In genomic region chr2:37414470-37414949, GRCh38 we compare ENCODE assay signal across 8 cellular contexts.
A peak's percentile ranks its signal among the peaks of the same experiment; 100 is the strongest.
DNase-seq lines count a peak whose midpoint lies in the region; ATAC-seq and TF ChIP-seq lines count a peak whose summit lies in the region.

No MANE protein-coding gene starts in this region.

- no peak overlapping the region for H3K56ac ChIP-seq in H9 (ENCODE audit: insufficient read length, low read depth, low read length)

- H3K4me1 ChIP-seq in H9 (ENCODE audit: insufficient read depth, low read length) (peaks cover 2% of the 10 kb centered on the region; the same call in 1 of the 2 replicates), heart right ventricle (peaks cover 0 to 19% (median 14%) of the 10 kb centered on the region in 9 donors)

- no peak overlapping the region for H3K18ac ChIP-seq in H9 (ENCODE audit: insufficient read length, low read depth, low read length)

- H3K27ac Mint-ChIP-seq in H9: no peak overlapping the region
- H3K27ac Mint-ChIP-seq in activated CD8-positive, alpha-beta T cell treated with anti-CD3 and anti-CD28 coated beads for 36 hours: no peak overlapping the region

- no peak overlapping the region for H3K4ac ChIP-seq in H9 (ENCODE audit: low read depth, low read length)

- no peaks in the 10 kb centered on the region for H3K27me3 ChIP-seq in H9 (ENCODE audit: insufficient read depth, low read length)
- H3K27me3 ChIP-seq in heart right ventricle: no peaks in the 10 kb centered on the region

- H4K8ac ChIP-seq in H9 (replicated peaks; ENCODE audit: insufficient read length, low read depth, low read length): no peak overlapping the region

- POLR2A ChIA-PET in activated CD8-positive, alpha-beta T cell treated with anti-CD3 and anti-CD28 coated beads for 36 hours (lab: Charles Lee): interaction anchor here (0.7 to 1.7 kb wide), 2 partner anchors 92 to 463 kb away, joined by 3 to 5 read pairs; no protein-coding TSS in a partner anchor

- no peaks in the 10 kb centered on the region for H4K20me1 ChIP-seq in H9 (ENCODE audit: control insufficient read depth, insufficient read depth, insufficient read length)

- H2BK120ac ChIP-seq in H9 (ENCODE audit: low read depth, low read length, poor library complexity, severe bottlenecking): no peak overlapping the region

- H3K9me3 ChIP-seq in H9 (ENCODE audit: control insufficient read depth, low read depth, low read length) (no peaks in the 10 kb centered on the region), heart right ventricle (no peaks in the 10 kb centered on the region)

- H3K14ac ChIP-seq in H9 (ENCODE audit: insufficient read depth, low read length): no peak overlapping the region

- no CpG with 5 or more reads among the region's 8 CpGs for WGBS in H9 (ENCODE audit: extremely low coverage, insufficient read length, low lambda C conversion rate)
- 13 to 16% methylated on average over 8 of the region's 8 CpGs for WGBS in heart right ventricle, 2 donors

- H4K5ac ChIP-seq in H9 (ENCODE audit: insufficient read length, low read depth, low read length): no peak overlapping the region

- H2AK5ac ChIP-seq in H9 (ENCODE audit: insufficient read length, low read length): no peak overlapping the region

- no peak overlapping the region for H2AFZ ChIP-seq in H9 (ENCODE audit: low read length)

- intact Hi-C loops in activated CD8-positive, alpha-beta T cell treated with anti-CD3 and anti-CD28 coated beads for 36 hours (cut with micrococcal nuclease): loop anchor here (1.0 to 10.0 kb wide), 3 partner anchors 220 to 463 kb away; no protein-coding TSS in a partner anchor
- intact Hi-C loops in heart right ventricle (cut with DNase I): loop anchor here (2.0 to 10.0 kb wide), 10 partner anchors 110 to 463 kb away; partner anchors contain the start of gene CDC42EP3 (in 5 of the 10)

- H3K79me2 ChIP-seq in H9 (ENCODE audit: insufficient read depth, low read length): no peaks in the 10 kb centered on the region

- H3K23me2 ChIP-seq in H9 (ENCODE audit: insufficient read length, low read depth, low read length, poor library complexity, severe bottlenecking): no peaks in the 10 kb centered on the region

- no peak overlapping the region for H3K4me2 ChIP-seq in H9 (ENCODE audit: insufficient read depth, insufficient read length, low read length)

- no peak overlapping the region for H3K4me3 Mint-ChIP-seq in H9
- H3K4me3 Mint-ChIP-seq in activated CD8-positive, alpha-beta T cell treated with anti-CD3 and anti-CD28 coated beads for 36 hours: no peak overlapping the region

- no peaks in the 10 kb centered on the region for H3K79me1 ChIP-seq in H9 (ENCODE audit: insufficient read depth, low read depth, low read length, poor library complexity, severe bottlenecking)

- peaks cover 0 to 9% of the 10 kb centered on the region in 2 experiments for H3K4me1 Mint-ChIP-seq in H9
- H3K4me1 Mint-ChIP-seq in activated CD8-positive, alpha-beta T cell treated with anti-CD3 and anti-CD28 coated beads for 36 hours (ENCODE audit: low read depth): peaks cover 12% of the 10 kb centered on the region

- no peaks in the 10 kb centered on the region for H3K9me3 Mint-ChIP-seq in H9
- no peaks in the 10 kb centered on the region for H3K9me3 Mint-ChIP-seq in activated CD8-positive, alpha-beta T cell treated with anti-CD3 and anti-CD28 coated beads for 36 hours

- no peak overlapping the region for H4K91ac ChIP-seq in H9 (ENCODE audit: insufficient read length, low read depth, low read length)

- H2BK20ac ChIP-seq in H9 (ENCODE audit: low read depth, low read length, poor library complexity, severe bottlenecking): no peak overlapping the region

- H3T11ph ChIP-seq in H9 (ENCODE audit: low read length): no peak overlapping the region

- no peak overlapping the region for H3K27ac ChIP-seq in H9 (ENCODE audit: insufficient read length, low read depth, low read length)
- peak overlapping the region in 6 of 10 donors; percentile 8 to 69 (median 66) for H3K27ac ChIP-seq in heart right ventricle

- no peak overlapping the region for H2BK12ac ChIP-seq in H9 (ENCODE audit: insufficient read length, low read depth, low read length)

- H3K36me3 Mint-ChIP-seq in H9 (ENCODE audit: insufficient read depth in 1 of 3, low read depth in 3 of 3): no peaks in the 10 kb centered on the region; a peak in 1 of 7 replicates
- H3K36me3 Mint-ChIP-seq in activated CD8-positive, alpha-beta T cell treated with anti-CD3 and anti-CD28 coated beads for 36 hours (ENCODE audit: low read depth): no peaks in the 10 kb centered on the region

- peak; percentile 53 for ATAC-seq in activated CD8-positive, alpha-beta T cell treated with anti-CD3 and anti-CD28 coated beads for 36 hours
- peak; percentile 65 to 91 (median 82) for ATAC-seq in heart right ventricle
- no peak for ATAC-seq in HG02798 (IDR thresholded peaks at IDR 0.05; ENCODE audit: poor library complexity, unreplicated experiment)

- no peak overlapping the region for H3K23ac ChIP-seq in H9 (ENCODE audit: insufficient read length, low read depth, low read length)

- CTCF ChIA-PET in activated CD8-positive, alpha-beta T cell treated with anti-CD3 and anti-CD28 coated beads for 36 hours (lab: Charles Lee): interaction anchor here (0.5 to 9.0 kb wide), 55 partner anchors 9 to 860 kb away, joined by 3 to 110 read pairs (median 4); partner anchors contain the start of gene CDC42EP3

- TF ChIP-seq CTCF in H9 (conservative IDR thresholded peaks at IDR 0.05) (peak; percentile 86), heart right ventricle (IDR thresholded peaks at IDR 0.05) (peak; percentile 68 to 92 (median 80))
- peak; percentile 75 for TF ChIP-seq CTCF in activated CD8-positive, alpha-beta T cell treated with anti-CD3 and anti-CD28 coated beads for 36 hours (IDR thresholded peaks at IDR 0.05)

- no peak overlapping the region for H2BK5ac ChIP-seq in H9 (ENCODE audit: insufficient read length, low read length)

- peaks cover 2% of the 10 kb centered on the region; the same call in 1 of the 2 replicates for H3K27me3 Mint-ChIP-seq in H9 (ENCODE audit: low read depth)
- H3K27me3 Mint-ChIP-seq in activated CD8-positive, alpha-beta T cell treated with anti-CD3 and anti-CD28 coated beads for 36 hours: no peaks in the 10 kb centered on the region

- H3K9ac ChIP-seq in H9 (ENCODE audit: extremely low read depth, insufficient read length, low read length): no peak overlapping the region

- H2BK15ac ChIP-seq in H9 (ENCODE audit: low read depth, low read length): no peak overlapping the region

- peak overlapping the region in 3 of 10 donors; percentile 4 to 29 (median 8) for H3K4me3 ChIP-seq in heart right ventricle

- peak; percentile 74 for DNase-seq in DMS53 (lab: John Stamatoyannopoulos, UW)
- DNase-seq in H9: no peak
- peak; percentile 59 for DNase-seq in NCI-H2227 (lab: John Stamatoyannopoulos, UW; ENCODE audit: unreplicated experiment)
- DNase-seq in activated CD8-positive, alpha-beta T cell treated with anti-CD3 and anti-CD28 coated beads for 36 hours: no peak
- no peak for DNase-seq in heart right ventricle
- peak; percentile 73 for DNase-seq in renal cortical epithelial cell (ENCODE audit: low read depth)
- no peak for DNase-seq in stimulated activated CD4-positive, alpha-beta T cell treated with anti-CD3 and anti-CD28 coated beads, Interleukin-12 subunit alpha, Interleukin-12 subunit beta, amount 100 ng/mL, for 4 hours

- H3K36me3 ChIP-seq in heart right ventricle: no peaks in the 10 kb centered on the region

Comparison
In these comparisons a context has a peak if more than half of its experiments do, and no peak if none do; other contexts are left out.
1. DNase-seq: peak in DMS53 (single experiment), NCI-H2227 (single experiment) and renal cortical epithelial cell (single experiment); none in H9 (single experiment), activated CD8-positive, alpha-beta T cell treated with anti-CD3 and anti-CD28 coated beads for 36 hours (single experiment), heart right ventricle (0 of 2) and stimulated activated CD4-positive, alpha-beta T cell treated with anti-CD3 and anti-CD28 coated beads, Interleukin-12 subunit alpha, Interleukin-12 subunit beta, amount 100 ng/mL, for 4 hours (single experiment).
2. Peak in every context shown above with its lines, with median percentiles within 50 percentile points of each other: CTCF ChIP-seq.